Comparison of ENCODE assay signal across 1 cellular context in genomic region chr1:35585805-35586204, GRCh38. TPM values are rescaled to one million over a fixed set of nuclear protein-coding genes. Genes with fewer than 3 reads are reported as not detected.
"Had no signal": no experiment of that assay in that cellular context is flagged by ENCODE, and none has a peak within 500 bp of the region (broad histone marks: within the 10 kb centered on the region; RNA-seq: fewer than 3 reads in every experiment).

No MANE protein-coding gene starts in this region.

RNA-seq across cellular contexts. Expression of gene TFAP2E, which starts 12.7 kb away (rescaled TPM):
- total RNA-seq: Right ventricle myocardium inferior had no signal
